In the genomic region with DNA sequence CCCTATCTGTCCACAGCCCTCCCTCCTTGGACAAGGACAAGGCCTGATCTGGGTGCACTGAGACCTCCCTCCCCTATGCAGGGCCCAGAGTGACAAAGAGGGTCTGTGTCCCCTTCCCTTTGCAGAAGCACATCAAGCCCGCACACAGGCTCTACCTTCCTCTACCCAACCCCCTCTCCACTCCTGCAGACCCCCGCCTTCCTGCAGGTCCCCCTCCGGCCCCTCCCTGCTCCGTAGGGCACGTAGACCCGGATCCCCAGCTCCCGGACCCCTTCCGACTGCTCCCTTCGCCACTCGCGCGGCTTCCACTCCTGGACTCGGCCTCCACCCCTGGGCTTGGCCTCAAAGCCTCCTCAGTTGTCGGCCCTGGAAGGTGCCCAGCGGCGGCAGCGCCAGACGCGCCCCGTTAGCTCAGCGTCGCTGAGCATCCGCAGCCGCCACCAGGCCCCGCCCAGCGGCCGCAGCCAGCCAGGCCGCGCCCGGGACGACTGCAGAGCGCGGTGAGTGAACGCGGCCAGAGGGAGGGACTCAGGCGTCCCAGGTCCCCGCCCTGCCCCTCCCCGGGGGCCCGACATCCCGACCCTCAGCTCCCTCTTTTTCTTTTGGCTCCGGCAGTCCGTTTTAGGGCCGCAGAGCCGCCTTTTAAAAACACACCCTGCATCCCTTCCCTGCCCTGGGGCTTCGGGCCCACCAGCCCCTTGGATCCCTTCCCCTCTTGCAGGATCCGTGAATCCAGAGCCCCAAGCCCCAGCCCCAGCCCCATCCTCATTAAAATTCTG, we compare ENCODE assay signal across 1 cellular context.
A peak's percentile ranks its signal among the peaks of the same experiment; 100 is the strongest.
TF ChIP-seq lines count a peak whose summit lies in the region.

No MANE protein-coding gene starts in this region.

TF ChIP-seq in K562, 482 proteins besides CTCF, POLR2A, EP300 and RAD21:
- no peak for TF ChIP-seq ZNF766 (CRISPR knock-in tag; conservative IDR thresholded peaks at IDR 0.05)
- TF ChIP-seq, protein P1, sequence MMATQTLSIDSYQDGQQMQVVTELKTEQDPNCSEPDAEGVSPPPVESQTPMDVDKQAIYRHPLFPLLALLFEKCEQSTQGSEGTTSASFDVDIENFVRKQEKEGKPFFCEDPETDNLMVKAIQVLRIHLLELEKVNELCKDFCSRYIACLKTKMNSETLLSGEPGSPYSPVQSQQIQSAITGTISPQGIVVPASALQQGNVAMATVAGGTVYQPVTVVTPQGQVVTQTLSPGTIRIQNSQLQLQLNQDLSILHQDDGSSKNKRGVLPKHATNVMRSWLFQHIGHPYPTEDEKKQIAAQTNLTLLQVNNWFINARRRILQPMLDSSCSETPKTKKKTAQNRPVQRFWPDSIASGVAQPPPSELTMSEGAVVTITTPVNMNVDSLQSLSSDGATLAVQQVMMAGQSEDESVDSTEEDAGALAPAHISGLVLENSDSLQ (IDR thresholded peaks at IDR 0.05) = no peak
- no peak for TF ChIP-seq ZNF12 (CRISPR knock-in tag; IDR thresholded peaks at IDR 0.05)
- TF ChIP-seq, protein P2, sequence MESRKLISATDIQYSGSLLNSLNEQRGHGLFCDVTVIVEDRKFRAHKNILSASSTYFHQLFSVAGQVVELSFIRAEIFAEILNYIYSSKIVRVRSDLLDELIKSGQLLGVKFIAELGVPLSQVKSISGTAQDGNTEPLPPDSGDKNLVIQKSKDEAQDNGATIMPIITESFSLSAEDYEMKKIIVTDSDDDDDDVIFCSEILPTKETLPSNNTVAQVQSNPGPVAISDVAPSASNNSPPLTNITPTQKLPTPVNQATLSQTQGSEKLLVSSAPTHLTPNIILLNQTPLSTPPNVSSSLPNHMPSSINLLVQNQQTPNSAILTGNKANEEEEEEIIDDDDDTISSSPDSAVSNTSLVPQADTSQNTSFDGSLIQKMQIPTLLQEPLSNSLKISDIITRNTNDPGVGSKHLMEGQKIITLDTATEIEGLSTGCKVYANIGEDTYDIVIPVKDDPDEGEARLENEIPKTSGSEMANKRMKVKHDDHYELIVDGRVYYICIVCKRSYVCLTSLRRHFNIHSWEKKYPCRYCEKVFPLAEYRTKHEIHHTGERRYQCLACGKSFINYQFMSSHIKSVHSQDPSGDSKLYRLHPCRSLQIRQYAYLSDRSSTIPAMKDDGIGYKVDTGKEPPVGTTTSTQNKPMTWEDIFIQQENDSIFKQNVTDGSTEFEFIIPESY (CRISPR knock-in tag; IDR thresholded peaks at IDR 0.05) = peak; percentile 50; the same call in 1 of the 2 replicates
- no peak for TF ChIP-seq ZNF384 (IDR thresholded peaks at IDR 0.05; ENCODE audit: low read depth, low read length)
- TF ChIP-seq, protein P3, sequence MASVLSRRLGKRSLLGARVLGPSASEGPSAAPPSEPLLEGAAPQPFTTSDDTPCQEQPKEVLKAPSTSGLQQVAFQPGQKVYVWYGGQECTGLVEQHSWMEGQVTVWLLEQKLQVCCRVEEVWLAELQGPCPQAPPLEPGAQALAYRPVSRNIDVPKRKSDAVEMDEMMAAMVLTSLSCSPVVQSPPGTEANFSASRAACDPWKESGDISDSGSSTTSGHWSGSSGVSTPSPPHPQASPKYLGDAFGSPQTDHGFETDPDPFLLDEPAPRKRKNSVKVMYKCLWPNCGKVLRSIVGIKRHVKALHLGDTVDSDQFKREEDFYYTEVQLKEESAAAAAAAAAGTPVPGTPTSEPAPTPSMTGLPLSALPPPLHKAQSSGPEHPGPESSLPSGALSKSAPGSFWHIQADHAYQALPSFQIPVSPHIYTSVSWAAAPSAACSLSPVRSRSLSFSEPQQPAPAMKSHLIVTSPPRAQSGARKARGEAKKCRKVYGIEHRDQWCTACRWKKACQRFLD (CRISPR knock-in tag; IDR thresholded peaks at IDR 0.05) = no peak
- TF ChIP-seq PHB2 (IDR thresholded peaks at IDR 0.05; ENCODE audit: low read depth) = no peak
- no peak for TF ChIP-seq ZNF41 (CRISPR knock-in tag; conservative IDR thresholded peaks at IDR 0.05)
- TF ChIP-seq ZNF282 (CRISPR knock-in tag; IDR thresholded peaks at IDR 0.05) = no peak
- no peak for TF ChIP-seq CREB1 (IDR thresholded peaks at IDR 0.05)
- TF ChIP-seq CREB1 (CRISPR knock-in tag; IDR thresholded peaks at IDR 0.05) = no peak
- peak; percentile 60 for TF ChIP-seq ZFX (CRISPR knock-in tag; IDR thresholded peaks at IDR 0.05)
- TF ChIP-seq, protein P4, sequence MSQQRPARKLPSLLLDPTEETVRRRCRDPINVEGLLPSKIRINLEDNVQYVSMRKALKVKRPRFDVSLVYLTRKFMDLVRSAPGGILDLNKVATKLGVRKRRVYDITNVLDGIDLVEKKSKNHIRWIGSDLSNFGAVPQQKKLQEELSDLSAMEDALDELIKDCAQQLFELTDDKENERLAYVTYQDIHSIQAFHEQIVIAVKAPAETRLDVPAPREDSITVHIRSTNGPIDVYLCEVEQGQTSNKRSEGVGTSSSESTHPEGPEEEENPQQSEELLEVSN (IDR thresholded peaks at IDR 0.05; ENCODE audit: borderline replicate concordance in 1 of 2, extremely low read depth in 1 of 2, insufficient read depth in 1 of 2, insufficient read length in 1 of 2, low read depth in 1 of 2, low read length in 1 of 2, poor library complexity in 1 of 2, severe bottlenecking in 1 of 2) = peak in 1 of 2 experiments; percentile 10
- TF ChIP-seq HMG20A (CRISPR knock-in tag; conservative IDR thresholded peaks at IDR 0.05) = no peak
- TF ChIP-seq CC2D1A (IDR thresholded peaks at IDR 0.05) = no peak
- TF ChIP-seq PURB (CRISPR knock-in tag; IDR thresholded peaks at IDR 0.05; ENCODE audit: low read depth) = no peak
- TF ChIP-seq CHD4 (IDR thresholded peaks at IDR 0.05; ENCODE audit: insufficient read depth, insufficient replicate concordance, low read depth, low read length, poor library complexity, severe bottlenecking) = no peak
- no peak for TF ChIP-seq BMI1 (IDR thresholded peaks at IDR 0.05; ENCODE audit: low read length)
- TF ChIP-seq, protein P5, sequence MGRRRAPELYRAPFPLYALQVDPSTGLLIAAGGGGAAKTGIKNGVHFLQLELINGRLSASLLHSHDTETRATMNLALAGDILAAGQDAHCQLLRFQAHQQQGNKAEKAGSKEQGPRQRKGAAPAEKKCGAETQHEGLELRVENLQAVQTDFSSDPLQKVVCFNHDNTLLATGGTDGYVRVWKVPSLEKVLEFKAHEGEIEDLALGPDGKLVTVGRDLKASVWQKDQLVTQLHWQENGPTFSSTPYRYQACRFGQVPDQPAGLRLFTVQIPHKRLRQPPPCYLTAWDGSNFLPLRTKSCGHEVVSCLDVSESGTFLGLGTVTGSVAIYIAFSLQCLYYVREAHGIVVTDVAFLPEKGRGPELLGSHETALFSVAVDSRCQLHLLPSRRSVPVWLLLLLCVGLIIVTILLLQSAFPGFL (CRISPR knock-in tag; IDR thresholded peaks at IDR 0.05) = no peak
- no peak for TF ChIP-seq FOSL1 (tag; conservative IDR thresholded peaks at IDR 0.05)
- no peak for TF ChIP-seq STAT5B (CRISPR knock-in tag; IDR thresholded peaks at IDR 0.05)
- 0 out of 2 replicates have a peak, but pooled peaks have one; percentile 23 for TF ChIP-seq PHF8 (IDR thresholded peaks at IDR 0.05; ENCODE audit: borderline replicate concordance, low read length)
- TF ChIP-seq, protein P6, sequence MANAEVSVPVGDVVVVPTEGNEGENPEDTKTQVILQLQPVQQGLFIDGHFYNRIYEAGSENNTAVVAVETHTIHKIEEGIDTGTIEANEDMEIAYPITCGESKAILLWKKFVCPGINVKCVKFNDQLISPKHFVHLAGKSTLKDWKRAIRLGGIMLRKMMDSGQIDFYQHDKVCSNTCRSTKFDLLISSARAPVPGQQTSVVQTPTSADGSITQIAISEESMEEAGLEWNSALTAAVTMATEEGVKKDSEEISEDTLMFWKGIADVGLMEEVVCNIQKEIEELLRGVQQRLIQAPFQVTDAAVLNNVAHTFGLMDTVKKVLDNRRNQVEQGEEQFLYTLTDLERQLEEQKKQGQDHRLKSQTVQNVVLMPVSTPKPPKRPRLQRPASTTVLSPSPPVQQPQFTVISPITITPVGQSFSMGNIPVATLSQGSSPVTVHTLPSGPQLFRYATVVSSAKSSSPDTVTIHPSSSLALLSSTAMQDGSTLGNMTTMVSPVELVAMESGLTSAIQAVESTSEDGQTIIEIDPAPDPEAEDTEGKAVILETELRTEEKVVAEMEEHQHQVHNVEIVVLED (CRISPR knock-in tag; IDR thresholded peaks at IDR 0.05) = no peak
- no peak for TF ChIP-seq NFE2L1 (tag; IDR thresholded peaks at IDR 0.05; ENCODE audit: borderline replicate concordance, low read depth)
- no peak for TF ChIP-seq ZNF23 (CRISPR knock-in tag; IDR thresholded peaks at IDR 0.05)
- TF ChIP-seq, protein P7, sequence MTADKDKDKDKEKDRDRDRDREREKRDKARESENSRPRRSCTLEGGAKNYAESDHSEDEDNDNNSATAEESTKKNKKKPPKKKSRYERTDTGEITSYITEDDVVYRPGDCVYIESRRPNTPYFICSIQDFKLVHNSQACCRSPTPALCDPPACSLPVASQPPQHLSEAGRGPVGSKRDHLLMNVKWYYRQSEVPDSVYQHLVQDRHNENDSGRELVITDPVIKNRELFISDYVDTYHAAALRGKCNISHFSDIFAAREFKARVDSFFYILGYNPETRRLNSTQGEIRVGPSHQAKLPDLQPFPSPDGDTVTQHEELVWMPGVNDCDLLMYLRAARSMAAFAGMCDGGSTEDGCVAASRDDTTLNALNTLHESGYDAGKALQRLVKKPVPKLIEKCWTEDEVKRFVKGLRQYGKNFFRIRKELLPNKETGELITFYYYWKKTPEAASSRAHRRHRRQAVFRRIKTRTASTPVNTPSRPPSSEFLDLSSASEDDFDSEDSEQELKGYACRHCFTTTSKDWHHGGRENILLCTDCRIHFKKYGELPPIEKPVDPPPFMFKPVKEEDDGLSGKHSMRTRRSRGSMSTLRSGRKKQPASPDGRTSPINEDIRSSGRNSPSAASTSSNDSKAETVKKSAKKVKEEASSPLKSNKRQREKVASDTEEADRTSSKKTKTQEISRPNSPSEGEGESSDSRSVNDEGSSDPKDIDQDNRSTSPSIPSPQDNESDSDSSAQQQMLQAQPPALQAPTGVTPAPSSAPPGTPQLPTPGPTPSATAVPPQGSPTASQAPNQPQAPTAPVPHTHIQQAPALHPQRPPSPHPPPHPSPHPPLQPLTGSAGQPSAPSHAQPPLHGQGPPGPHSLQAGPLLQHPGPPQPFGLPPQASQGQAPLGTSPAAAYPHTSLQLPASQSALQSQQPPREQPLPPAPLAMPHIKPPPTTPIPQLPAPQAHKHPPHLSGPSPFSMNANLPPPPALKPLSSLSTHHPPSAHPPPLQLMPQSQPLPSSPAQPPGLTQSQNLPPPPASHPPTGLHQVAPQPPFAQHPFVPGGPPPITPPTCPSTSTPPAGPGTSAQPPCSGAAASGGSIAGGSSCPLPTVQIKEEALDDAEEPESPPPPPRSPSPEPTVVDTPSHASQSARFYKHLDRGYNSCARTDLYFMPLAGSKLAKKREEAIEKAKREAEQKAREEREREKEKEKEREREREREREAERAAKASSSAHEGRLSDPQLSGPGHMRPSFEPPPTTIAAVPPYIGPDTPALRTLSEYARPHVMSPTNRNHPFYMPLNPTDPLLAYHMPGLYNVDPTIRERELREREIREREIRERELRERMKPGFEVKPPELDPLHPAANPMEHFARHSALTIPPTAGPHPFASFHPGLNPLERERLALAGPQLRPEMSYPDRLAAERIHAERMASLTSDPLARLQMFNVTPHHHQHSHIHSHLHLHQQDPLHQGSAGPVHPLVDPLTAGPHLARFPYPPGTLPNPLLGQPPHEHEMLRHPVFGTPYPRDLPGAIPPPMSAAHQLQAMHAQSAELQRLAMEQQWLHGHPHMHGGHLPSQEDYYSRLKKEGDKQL (CRISPR knock-in tag; IDR thresholded peaks at IDR 0.05; ENCODE audit: borderline replicate concordance) = no peak
- TF ChIP-seq BRD9 (IDR thresholded peaks at IDR 0.05; ENCODE audit: low read depth, partially characterized antibody) = no peak
- no peak for TF ChIP-seq RBM17 (IDR thresholded peaks at IDR 0.05; ENCODE audit: borderline replicate concordance, low read depth, low read length)
- no peak for TF ChIP-seq TBL1XR1 (IDR thresholded peaks at IDR 0.05; ENCODE audit: low read length in 2 of 2)
- TF ChIP-seq HMGN3 (IDR thresholded peaks at IDR 0.05; ENCODE audit: borderline replicate concordance, extremely low read depth, insufficient read length, low read depth, low read length) = no peak
- no peak for TF ChIP-seq CSDE1 (IDR thresholded peaks at IDR 0.05)
- no peak for TF ChIP-seq SRF (CRISPR knock-in tag; IDR thresholded peaks at IDR 0.05)
- TF ChIP-seq ZNF354B (CRISPR knock-in tag; IDR thresholded peaks at IDR 0.05) = no peak
- TF ChIP-seq THRAP3 (IDR thresholded peaks at IDR 0.05; ENCODE audit: borderline replicate concordance) = no peak
- TF ChIP-seq ELF1 (tag; IDR thresholded peaks at IDR 0.05) = no peak
- TF ChIP-seq, protein P8, sequence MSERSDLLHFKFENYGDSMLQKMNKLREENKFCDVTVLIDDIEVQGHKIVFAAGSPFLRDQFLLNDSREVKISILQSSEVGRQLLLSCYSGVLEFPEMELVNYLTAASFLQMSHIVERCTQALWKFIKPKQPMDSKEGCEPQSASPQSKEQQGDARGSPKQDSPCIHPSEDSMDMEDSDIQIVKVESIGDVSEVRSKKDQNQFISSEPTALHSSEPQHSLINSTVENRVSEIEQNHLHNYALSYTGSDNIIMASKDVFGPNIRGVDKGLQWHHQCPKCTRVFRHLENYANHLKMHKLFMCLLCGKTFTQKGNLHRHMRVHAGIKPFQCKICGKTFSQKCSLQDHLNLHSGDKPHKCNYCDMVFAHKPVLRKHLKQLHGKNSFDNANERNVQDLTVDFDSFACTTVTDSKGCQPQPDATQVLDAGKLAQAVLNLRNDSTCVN (CRISPR knock-in tag; IDR thresholded peaks at IDR 0.05) = no peak
- TF ChIP-seq, protein P9, sequence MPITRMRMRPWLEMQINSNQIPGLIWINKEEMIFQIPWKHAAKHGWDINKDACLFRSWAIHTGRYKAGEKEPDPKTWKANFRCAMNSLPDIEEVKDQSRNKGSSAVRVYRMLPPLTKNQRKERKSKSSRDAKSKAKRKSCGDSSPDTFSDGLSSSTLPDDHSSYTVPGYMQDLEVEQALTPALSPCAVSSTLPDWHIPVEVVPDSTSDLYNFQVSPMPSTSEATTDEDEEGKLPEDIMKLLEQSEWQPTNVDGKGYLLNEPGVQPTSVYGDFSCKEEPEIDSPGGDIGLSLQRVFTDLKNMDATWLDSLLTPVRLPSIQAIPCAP (CRISPR knock-in tag; IDR thresholded peaks at IDR 0.05; ENCODE audit: borderline replicate concordance) = no peak
- 0 out of 2 replicates have a peak, but pooled peaks have one; percentile 35 for TF ChIP-seq POLR2G (IDR thresholded peaks at IDR 0.05; ENCODE audit: low read depth, low read length)
